19 cellular contexts compared by ENCODE assay signal in the genomic region with DNA sequence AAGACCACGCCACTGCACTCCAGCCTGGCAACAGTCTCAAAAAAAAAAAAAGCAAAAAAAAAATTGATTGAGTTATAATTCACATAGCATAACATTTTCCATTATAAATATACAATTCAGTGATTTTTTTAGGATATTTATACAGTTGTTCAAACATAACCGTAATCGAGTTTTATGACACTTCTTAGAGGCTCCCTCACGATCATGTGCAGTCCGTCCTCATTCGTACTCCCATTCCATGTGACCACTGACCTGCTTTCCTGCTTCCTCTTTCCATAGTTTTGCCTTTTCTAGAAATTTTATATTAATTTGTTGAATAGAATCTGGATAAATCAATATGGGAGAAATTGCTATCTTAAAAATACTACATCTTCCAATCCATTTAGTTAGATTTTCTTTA. TPM values are rescaled to one million over a fixed set of nuclear protein-coding genes. Genes with fewer than 3 reads are reported as not detected.
DNase-seq lines count a peak whose midpoint lies in the region; ATAC-seq, FAIRE-seq and TF ChIP-seq lines count a peak whose summit lies in the region.
"Had no signal": no experiment of that assay in that cellular context is flagged by ENCODE, and none has a peak within 500 bp of the region (broad histone marks: within the 10 kb centered on the region; RNA-seq: fewer than 3 reads in every experiment).

No MANE protein-coding gene starts in this region.

- H3K4me3 ChIP-seq in HEK293 (ENCODE audit: low read depth, low read length), result no peak overlapping the region
- H3K4me3 ChIP-seq in mucosa of descending colon, result no peak overlapping the region
- H3K4me3 ChIP-seq: BLaER1 treated with 17β-estradiol and CSF1 and Interleukin-3, amounts not matched to agents 10 nM and 100 nM had no signal

- no peak for DNase-seq in mucosa of descending colon
- DNase-seq: ACHN; AML-193; Caco-2; Calu3; CD4-positive, alpha-beta T cell; CD8-positive, alpha-beta T cell; DMS79 treated with DMSO at 0.1 percent for 48 hours; GF-D8 had no signal

- POLR2A ChIA-PET in HEK293 (lab: Yijun Ruan, JAX), result interaction anchor here (0.7 kb wide), 1 partner anchor 15 kb away, joined by 4 read pairs; no protein-coding TSS in a partner anchor

- TF ChIP-seq CTCF in HEK293 (tag by site-specific recombination; IDR thresholded peaks at IDR 0.05) (no peak), mucosa of descending colon (IDR thresholded peaks at IDR 0.05) (no peak)

- H3K36me3 ChIP-seq in HEK293 (ENCODE audit: control insufficient read depth in 2 of 2, insufficient read depth in 1 of 2, low read length in 2 of 2) (no peaks in the 10 kb centered on the region), mucosa of descending colon (ENCODE audit: low read depth) (no peaks in the 10 kb centered on the region)

- H3K27ac ChIP-seq in HEK293 (ENCODE audit: extremely low read depth, low read depth, low read length), result no peak overlapping the region
- H3K27ac ChIP-seq: 22Rv1; BLaER1 treated with 17β-estradiol and CSF1 and Interleukin-3, amounts not matched to agents 10 nM and 100 nM; C4-2B had no signal

- intact Hi-C loops in mucosa of descending colon (cut with DNase I, micrococcal nuclease), result no loop called here

- H3K4me1 ChIP-seq in HEK293 (ENCODE audit: control insufficient read depth, insufficient read depth, low read length), result peaks cover 11% of the 10 kb centered on the region
- H3K4me1 ChIP-seq in mucosa of descending colon (ENCODE audit: low read depth), result no peaks in the 10 kb centered on the region
- H3K4me1 ChIP-seq: BLaER1 treated with 17β-estradiol and CSF1 and Interleukin-3, amounts not matched to agents 10 nM and 100 nM had no signal

- peak; percentile 47 for FAIRE-seq in A204.1 (lab: Jason Lieb, UNC)
- FAIRE-seq: D721Med, GM12891, GM19239 had no signal

- H3K9me3 ChIP-seq in HEK293 (ENCODE audit: control insufficient read depth, insufficient read depth, low read depth, low read length) (no peaks in the 10 kb centered on the region), mucosa of descending colon (no peaks in the 10 kb centered on the region)
- H3K9me3 ChIP-seq: BLaER1 treated with 17β-estradiol and CSF1 and Interleukin-3, amounts not matched to agents 10 nM and 100 nM; Caco-2 had no signal

- peak; percentile 81 for ATAC-seq in mucosa of descending colon
- ATAC-seq in activated CD4-positive, CD25-positive, alpha-beta regulatory T cell treated with anti-CD3 and anti-CD28 coated beads, Interleukin-2, amount 50 U/mL, for 24 hours, result no peak
- no peak for ATAC-seq in HG03520 (IDR thresholded peaks at IDR 0.05; ENCODE audit: unreplicated experiment)
- ATAC-seq: CD8-positive, alpha-beta T cell had no signal

- CTCF ChIA-PET in HEK293 (lab: Yijun Ruan, JAX), result interaction anchor here (0.9 kb wide), 1 partner anchor 20 kb away, joined by 6 read pairs; no protein-coding TSS in a partner anchor

TF ChIP-seq in HEK293, 187 proteins besides CTCF, POLR2A, EP300 and RAD21:
- TF ChIP-seq, protein P1, sequence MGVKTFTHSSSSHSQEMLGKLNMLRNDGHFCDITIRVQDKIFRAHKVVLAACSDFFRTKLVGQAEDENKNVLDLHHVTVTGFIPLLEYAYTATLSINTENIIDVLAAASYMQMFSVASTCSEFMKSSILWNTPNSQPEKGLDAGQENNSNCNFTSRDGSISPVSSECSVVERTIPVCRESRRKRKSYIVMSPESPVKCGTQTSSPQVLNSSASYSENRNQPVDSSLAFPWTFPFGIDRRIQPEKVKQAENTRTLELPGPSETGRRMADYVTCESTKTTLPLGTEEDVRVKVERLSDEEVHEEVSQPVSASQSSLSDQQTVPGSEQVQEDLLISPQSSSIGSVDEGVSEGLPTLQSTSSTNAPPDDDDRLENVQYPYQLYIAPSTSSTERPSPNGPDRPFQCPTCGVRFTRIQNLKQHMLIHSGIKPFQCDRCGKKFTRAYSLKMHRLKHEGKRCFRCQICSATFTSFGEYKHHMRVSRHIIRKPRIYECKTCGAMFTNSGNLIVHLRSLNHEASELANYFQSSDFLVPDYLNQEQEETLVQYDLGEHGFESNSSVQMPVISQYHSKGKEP (tag by site-specific recombination; IDR thresholded peaks at IDR 0.05), result no peak
- TF ChIP-seq ZNF324 (tag by site-specific recombination; IDR thresholded peaks at IDR 0.05) (no peak), ZNF501 (tag by site-specific recombination; IDR thresholded peaks at IDR 0.05) (no peak), ZNF510 (tag by site-specific recombination; IDR thresholded peaks at IDR 0.05; ENCODE audit: insufficient replicate concordance) (peak; percentile 83)
- TF ChIP-seq, protein P2, sequence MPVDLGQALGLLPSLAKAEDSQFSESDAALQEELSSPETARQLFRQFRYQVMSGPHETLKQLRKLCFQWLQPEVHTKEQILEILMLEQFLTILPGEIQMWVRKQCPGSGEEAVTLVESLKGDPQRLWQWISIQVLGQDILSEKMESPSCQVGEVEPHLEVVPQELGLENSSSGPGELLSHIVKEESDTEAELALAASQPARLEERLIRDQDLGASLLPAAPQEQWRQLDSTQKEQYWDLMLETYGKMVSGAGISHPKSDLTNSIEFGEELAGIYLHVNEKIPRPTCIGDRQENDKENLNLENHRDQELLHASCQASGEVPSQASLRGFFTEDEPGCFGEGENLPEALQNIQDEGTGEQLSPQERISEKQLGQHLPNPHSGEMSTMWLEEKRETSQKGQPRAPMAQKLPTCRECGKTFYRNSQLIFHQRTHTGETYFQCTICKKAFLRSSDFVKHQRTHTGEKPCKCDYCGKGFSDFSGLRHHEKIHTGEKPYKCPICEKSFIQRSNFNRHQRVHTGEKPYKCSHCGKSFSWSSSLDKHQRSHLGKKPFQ (tag by site-specific recombination; IDR thresholded peaks at IDR 0.05), result no peak

RNA-seq across cellular contexts. Expression of a gene that starts 45.7 kb away (rescaled TPM):
- 10 to 100 TPM; 36.2 to 55.9 (median 44.4) TPM for total RNA-seq in mucosa of descending colon

RNA-seq across cellular contexts. Expression of a gene that starts 46.0 kb away (rescaled TPM):
- total RNA-seq in mucosa of descending colon, result 10 to 100 TPM; 33.4 to 43.6 (median 42.7) TPM
